In the genomic region with DNA sequence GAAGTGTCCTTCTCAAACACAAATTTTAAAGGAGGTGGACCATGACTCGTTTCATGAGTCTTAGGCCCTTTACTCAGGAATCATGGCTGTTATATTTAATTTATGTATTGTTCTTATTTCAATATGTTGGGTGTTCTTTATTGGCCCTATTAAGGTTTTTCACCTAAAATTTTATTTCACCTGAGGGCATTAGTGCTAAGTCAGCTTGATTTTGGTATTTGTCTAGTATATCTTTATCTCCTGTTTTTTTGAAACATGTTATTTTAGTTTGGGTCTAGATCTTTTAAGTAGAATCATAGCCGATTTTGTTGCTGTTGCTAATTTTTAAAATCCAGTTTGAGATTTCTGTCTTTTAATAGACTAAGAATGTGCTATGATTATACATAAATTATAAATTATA, we compare ENCODE assay signal across 19 cellular contexts.
A peak's percentile ranks its signal among the peaks of the same experiment; 100 is the strongest.
DNase-seq lines count a peak whose midpoint lies in the region; ATAC-seq, FAIRE-seq and TF ChIP-seq lines count a peak whose summit lies in the region.
"Had no signal": no experiment of that assay in that cellular context is flagged by ENCODE, and none has a peak within 500 bp of the region (broad histone marks: within the 10 kb centered on the region; RNA-seq: fewer than 3 reads in every experiment).

No MANE protein-coding gene starts in this region.

- TF ChIP-seq EP300 in A549 (IDR thresholded peaks at IDR 0.05) = no peak
- TF ChIP-seq EP300 in K562 (IDR thresholded peaks at IDR 0.05; ENCODE audit: low read length) = no peak

- no peaks in the 10 kb centered on the region for H3K9me3 ChIP-seq in A549
- no peaks in the 10 kb centered on the region for H3K9me3 ChIP-seq in IMR-90 (ENCODE audit: control insufficient read depth, insufficient read depth, low read length)
- no peaks in the 10 kb centered on the region for H3K9me3 ChIP-seq in K562 (replicated peaks; ENCODE audit: control insufficient read depth, insufficient read depth, low read depth, low read length)
- H3K9me3 ChIP-seq: Caco-2 had no signal

- H3K23ac ChIP-seq in IMR-90 (ENCODE audit: low read depth, low read length) = no peak overlapping the region

- POLR2A ChIA-PET in A549 (lab: Yijun Ruan, JAX) = no interaction called here
- POLR2A ChIA-PET in IMR-90 (lab: Charles Lee; ENCODE audit: unreplicated experiment) = no interaction called here
- POLR2A ChIA-PET in K562 (lab: Yijun Ruan, JAX) = no interaction called here

- H3K4me3 ChIP-seq in A549 = no peak overlapping the region
- no peak overlapping the region for H3K4me3 ChIP-seq in IMR-90 (ENCODE audit: insufficient read depth, low read depth, low read length)
- H3K4me3 ChIP-seq in K562 = no peak overlapping the region
- H3K4me3 ChIP-seq: BLaER1 treated with 17β-estradiol and CSF1 and Interleukin-3, amounts not matched to agents 10 nM and 100 nM had no signal

- H2BK120ac ChIP-seq in IMR-90 (ENCODE audit: low read depth, low read length) = no peak overlapping the region

- H3K18ac ChIP-seq in IMR-90 (ENCODE audit: low read depth, low read length) = no peak overlapping the region

- H3K4me2 ChIP-seq in A549 = no peak overlapping the region
- no peak overlapping the region for H3K4me2 ChIP-seq in IMR-90 (ENCODE audit: low read depth, low read length)
- H3K4me2 ChIP-seq in K562 (ENCODE audit: insufficient read depth, low read length) = no peak overlapping the region
- H3K4me2 ChIP-seq: BLaER1 treated with 17β-estradiol and CSF1 and Interleukin-3, amounts not matched to agents 10 nM and 100 nM had no signal

- no peaks in the 10 kb centered on the region for H3K79me1 ChIP-seq in IMR-90 (ENCODE audit: low read depth in 1 of 2, low read length in 2 of 2)

- TF ChIP-seq CTCF in A549 (IDR thresholded peaks at IDR 0.05) (no peak), IMR-90 (conservative IDR thresholded peaks at IDR 0.05; ENCODE audit: low read depth, low read length) (no peak), K562 (IDR thresholded peaks at IDR 0.05 in 2 of 3, conservative IDR thresholded peaks at IDR 0.05 in 1 of 3; ENCODE audit: insufficient read depth in 2 of 3, low read depth in 1 of 3, low read length in 3 of 3) (no peak)

- in situ Hi-C loops in IMR-90 (cut with MboI; ENCODE audit: low sequenced_read_pairs) = no loop called here
- in situ Hi-C loops in K562 (cut with MboI) = no loop called here

- H3K9me1 ChIP-seq in IMR-90 (ENCODE audit: insufficient read depth, low read length) (no peaks in the 10 kb centered on the region), K562 (ENCODE audit: control insufficient read depth, insufficient read depth, low read length) (no peaks in the 10 kb centered on the region)

- H2AFZ ChIP-seq in IMR-90 (replicated peaks; ENCODE audit: low read length, poor library complexity) = no peak overlapping the region
- H2AFZ ChIP-seq in K562 (ENCODE audit: low read depth, low read length) = no peak overlapping the region

- DNase-seq in A549 (ENCODE audit: low read depth in 1 of 2, low spot score in 1 of 2) = no peak
- no peak for DNase-seq in IMR-90
- no peak for DNase-seq in K562 (ENCODE audit: extremely low read depth in 1 of 4, low spot score in 3 of 4)
- DNase-seq: 8988T; AML-193; Caco-2; Calu3; CD4-positive, alpha-beta T cell; CD8-positive, alpha-beta T cell; DMS79 treated with DMSO at 0.1 percent for 48 hours; GF-D8 had no signal

- H4K20me1 ChIP-seq in IMR-90 (ENCODE audit: insufficient read depth, low read length) (no peaks in the 10 kb centered on the region), K562 (replicated peaks; ENCODE audit: control insufficient read depth, insufficient read depth, low read length) (no peaks in the 10 kb centered on the region)
- H4K20me1 ChIP-seq: BLaER1 treated with 17β-estradiol and CSF1 and Interleukin-3, amounts not matched to agents 10 nM and 100 nM had no signal

- H2AK9ac ChIP-seq in IMR-90 (replicated peaks; ENCODE audit: low read depth, low read length, poor library complexity) = no peak overlapping the region

- 19% methylated on average over 2 of the region's 2 CpGs for WGBS in A549 (ENCODE audit: missing lambda C conversion rate)
- WGBS in IMR-90 (ENCODE audit: extremely low coverage in 2 of 2, insufficient read length in 1 of 2), 2 experiments = no CpG with 5 or more reads among the region's 2 CpGs
- 0% methylated on average over 2 of the region's 2 CpGs for WGBS in K562 (ENCODE audit: insufficient coverage, low coverage, missing lambda C conversion rate)

- H4K8ac ChIP-seq in IMR-90 (ENCODE audit: low read depth in 2 of 2, low read length in 2 of 2) = no peak overlapping the region

- H2AK5ac ChIP-seq in IMR-90 (ENCODE audit: low read depth, low read length) = no peak overlapping the region

- no peak overlapping the region for H2BK20ac ChIP-seq in IMR-90 (ENCODE audit: low read depth, low read length)

- H3K36me3 ChIP-seq in IMR-90 (ENCODE audit: control insufficient read depth, insufficient read depth, low read length) = no peaks in the 10 kb centered on the region
- H3K36me3 ChIP-seq in K562 (ENCODE audit: control insufficient read depth, insufficient read depth, low read length) = no peaks in the 10 kb centered on the region
- H3K36me3 ChIP-seq: BLaER1 treated with 17β-estradiol and CSF1 and Interleukin-3, amounts not matched to agents 10 nM and 100 nM had no signal

- H3K14ac ChIP-seq in IMR-90 (replicated peaks; ENCODE audit: low read depth, low read length) = no peak overlapping the region

- H2BK15ac ChIP-seq in IMR-90 (ENCODE audit: low read depth, low read length) = no peak overlapping the region

- BruUV-seq in IMR-90 (replicated peaks; lab: Mats Ljungman, UMichigan) = no TSS peak
- BruUV-seq in K562 (replicated peaks; lab: Mats Ljungman, UMichigan) = no TSS peak

- ATAC-seq in A549 = no peak
- ATAC-seq in IMR-90 (ENCODE audit: low read depth) = no peak
- no peak for ATAC-seq in K562
- ATAC-seq in GM18517 (IDR thresholded peaks at IDR 0.05; ENCODE audit: unreplicated experiment) = no peak
- ATAC-seq in HG03442 (IDR thresholded peaks at IDR 0.05; ENCODE audit: unreplicated experiment) = no peak
- ATAC-seq: CD8-positive, alpha-beta T cell had no signal

- dilution Hi-C loops in IMR-90 (cut with HindIII; ENCODE audit: low sequenced_read_pairs, unreplicated experiment) = no loop called here

- H3K4ac ChIP-seq in IMR-90 (ENCODE audit: low read depth, low read length) = no peak overlapping the region

- H3K79me2 ChIP-seq in K562 (ENCODE audit: control insufficient read depth, insufficient read depth, low read length) = no peaks in the 10 kb centered on the region

- TF ChIP-seq RAD21 in A549 (conservative IDR thresholded peaks at IDR 0.05 in 1 of 2, IDR thresholded peaks at IDR 0.05 in 1 of 2) (no peak), IMR-90 (IDR thresholded peaks at IDR 0.05; ENCODE audit: low read length) (no peak), K562 (CRISPR knock-in tag; conservative IDR thresholded peaks at IDR 0.05 in 1 of 2, IDR thresholded peaks at IDR 0.05 in 1 of 2) (no peak)

- H3K56ac ChIP-seq in IMR-90 (ENCODE audit: extremely low read depth, insufficient read depth, low read length) = no peak overlapping the region

- TF ChIP-seq POLR2A in A549 (IDR thresholded peaks at IDR 0.05; ENCODE audit: low read length) (no peak), IMR-90 (IDR thresholded peaks at IDR 0.05; ENCODE audit: low read depth, low read length) (no peak), K562 (conservative IDR thresholded peaks at IDR 0.05) (no peak)

- no peak overlapping the region for H4K5ac ChIP-seq in IMR-90 (ENCODE audit: low read depth, low read length)

- H4K91ac ChIP-seq in IMR-90 (ENCODE audit: insufficient read depth, low read depth, low read length) = no peak overlapping the region

- H3K9ac ChIP-seq in IMR-90 (ENCODE audit: low read depth, low read length) (no peak overlapping the region), K562 (ENCODE audit: insufficient read depth in 1 of 2, low read depth in 2 of 2, low read length in 2 of 2) (no peak overlapping the region)
- H3K9ac ChIP-seq: BLaER1 treated with 17β-estradiol and CSF1 and Interleukin-3, amounts not matched to agents 10 nM and 100 nM had no signal

- H3K27ac ChIP-seq in A549 (no peak overlapping the region), IMR-90 (ENCODE audit: insufficient read depth, low read length) (no peak overlapping the region), K562 (ENCODE audit: extremely low read depth, low read depth, low read length) (no peak overlapping the region)
- H3K27ac ChIP-seq: BLaER1 treated with 17β-estradiol and CSF1 and Interleukin-3, amounts not matched to agents 10 nM and 100 nM; C4-2B had no signal

- H3K27me3 ChIP-seq in IMR-90 (ENCODE audit: control insufficient read depth, insufficient read depth, low read length) (no peaks in the 10 kb centered on the region), K562 (ENCODE audit: control insufficient read depth in 2 of 2, insufficient read depth in 2 of 2, low read length in 2 of 2) (no peaks in the 10 kb centered on the region; a peak in 1 of 5 replicates)
- H3K27me3 ChIP-seq: BLaER1 treated with 17β-estradiol and CSF1 and Interleukin-3, amounts not matched to agents 10 nM and 100 nM had no signal

- intact Hi-C loops in IMR-90 (cut with micrococcal nuclease) (no loop called here), K562 (cut with micrococcal nuclease) (no loop called here)

- H2BK5ac ChIP-seq in IMR-90 (ENCODE audit: low read depth, low read length, poor library complexity, severe bottlenecking) = no peak overlapping the region

- no peaks in the 10 kb centered on the region for H3K4me1 ChIP-seq in A549
- no peaks in the 10 kb centered on the region for H3K4me1 ChIP-seq in IMR-90 (ENCODE audit: control insufficient read depth, insufficient read depth, low read length)
- H3K4me1 ChIP-seq in K562 (replicated peaks in 1 of 2; ENCODE audit: control insufficient read depth in 2 of 2, insufficient read depth in 2 of 2, low read length in 2 of 2) = no peaks in the 10 kb centered on the region
- H3K4me1 ChIP-seq: Caco-2 had no signal

- CTCF ChIA-PET in A549 (lab: Yijun Ruan, JAX) = no interaction called here
- CTCF ChIA-PET in IMR-90 (lab: Yijun Ruan, JAX) = no interaction called here
- CTCF ChIA-PET in K562 (lab: Yijun Ruan, JAX; ENCODE audit: low intra/inter-chr PET ratio) = no interaction called here

- FAIRE-seq in A549 (lab: Jason Lieb, UNC) (no peak), K562 (lab: Jason Lieb, UNC) (no peak)
- FAIRE-seq: A204.1, D721Med, G401.6, GM12891 had no signal

TF ChIP-seq in A549, 52 proteins besides CTCF, POLR2A, EP300 and RAD21:
- TF ChIP-seq MAFK (IDR thresholded peaks at IDR 0.05; ENCODE audit: partially characterized antibody) (peak; percentile 62), KDM1A (IDR thresholded peaks at IDR 0.05; ENCODE audit: low read depth) (no peak)

TF ChIP-seq in IMR-90, 13 proteins besides CTCF, POLR2A, EP300 and RAD21 (continues in another document):
- no peak for TF ChIP-seq FOS (IDR thresholded peaks at IDR 0.05; ENCODE audit: low read depth, low read length)

Comparison
In these comparisons a context has a peak if more than half of its experiments do, and no peak if none do; other contexts are left out.
1. Of the 35 proteins assayed by ChIP-seq in both K562 and A549: peak only in K562: none; only in A549: none; in both: MAFK; in neither: 34.